ENCODE assay signal across 1 cellular context in genomic region chr20:64327353-64328029, GRCh38.
TF ChIP-seq lines count a peak whose summit lies in the region.
"Not testable (repeated sequence)": the region's sequence is repeated elsewhere in the genome, so short reads cannot be mapped to it uniquely, and the experiment has no call there.

No MANE protein-coding gene starts in this region.

TF ChIP-seq in K562, 482 proteins besides CTCF, POLR2A, EP300 and RAD21 (continued from another document):
- TF ChIP-seq ZBTB40 (IDR thresholded peaks at IDR 0.05): not testable (repeated sequence)
- 0 out of 2 replicates have a peak, but pooled peaks have one; percentile 47 for TF ChIP-seq ZBTB40 (CRISPR knock-in tag; IDR thresholded peaks at IDR 0.05)
- peak; percentile 58; the same call in 1 of the 2 replicates for TF ChIP-seq ZNF263 (CRISPR knock-in tag; IDR thresholded peaks at IDR 0.05; ENCODE audit: borderline replicate concordance)
- TF ChIP-seq REST (CRISPR knock-in tag; IDR thresholded peaks at IDR 0.05; ENCODE audit: low read depth): peak; percentile 91
- TF ChIP-seq ZNF395 (CRISPR knock-in tag; IDR thresholded peaks at IDR 0.05): peak; percentile 63; the same call in 1 of the 2 replicates
- TF ChIP-seq MAZ (CRISPR knock-in tag; conservative IDR thresholded peaks at IDR 0.05 in 1 of 2, IDR thresholded peaks at IDR 0.05 in 1 of 2): peak in 1 of 2 experiments; percentile 65; a peak in 2 of 4 replicates
- TF ChIP-seq SIN3A (IDR thresholded peaks at IDR 0.05; ENCODE audit: borderline replicate concordance in 2 of 2, control insufficient read depth in 1 of 2, low read depth in 2 of 2, low read length in 2 of 2): peak in 1 of 2 experiments; percentile 77; a peak in 2 of 4 replicates
- TF ChIP-seq SRF (CRISPR knock-in tag; IDR thresholded peaks at IDR 0.05): peak in 1 of 2 experiments; percentile 39; a peak in 1 of 4 replicates
